In genomic region chr19:7516281-7516862, GRCh38 we compare ENCODE assay signal across 1 cellular context.
A peak's percentile ranks its signal among the peaks of the same experiment; 100 is the strongest.
TF ChIP-seq lines count a peak whose summit lies in the region.

No MANE protein-coding gene starts in this region.

TF ChIP-seq in HEK293, 187 proteins besides CTCF, POLR2A, EP300 and RAD21 (continued from another document and continues in another):
- peak; percentile 16; the same call in 1 of the 2 replicates for TF ChIP-seq ZNF398 (tag by site-specific recombination; IDR thresholded peaks at IDR 0.05)
- no peak for TF ChIP-seq MYNN (tag by site-specific recombination; IDR thresholded peaks at IDR 0.05; ENCODE audit: borderline replicate concordance)
- TF ChIP-seq ZNF2 (tag by site-specific recombination; IDR thresholded peaks at IDR 0.05), result no peak
- TF ChIP-seq BCL11B (tag by site-specific recombination; IDR thresholded peaks at IDR 0.05; ENCODE audit: low read depth), result no peak
- TF ChIP-seq ZNF704 (tag by site-specific recombination; IDR thresholded peaks at IDR 0.05), result no peak
- TF ChIP-seq ZNF26 (tag by site-specific recombination; IDR thresholded peaks at IDR 0.05), result no peak
- no peak for TF ChIP-seq ZNF221 (tag by site-specific recombination; IDR thresholded peaks at IDR 0.05; ENCODE audit: borderline replicate concordance)
- no peak for TF ChIP-seq ZSCAN16 (tag by site-specific recombination; IDR thresholded peaks at IDR 0.05)
- TF ChIP-seq ZEB2 (tag by site-specific recombination; IDR thresholded peaks at IDR 0.05), result no peak
- TF ChIP-seq, protein P1, sequence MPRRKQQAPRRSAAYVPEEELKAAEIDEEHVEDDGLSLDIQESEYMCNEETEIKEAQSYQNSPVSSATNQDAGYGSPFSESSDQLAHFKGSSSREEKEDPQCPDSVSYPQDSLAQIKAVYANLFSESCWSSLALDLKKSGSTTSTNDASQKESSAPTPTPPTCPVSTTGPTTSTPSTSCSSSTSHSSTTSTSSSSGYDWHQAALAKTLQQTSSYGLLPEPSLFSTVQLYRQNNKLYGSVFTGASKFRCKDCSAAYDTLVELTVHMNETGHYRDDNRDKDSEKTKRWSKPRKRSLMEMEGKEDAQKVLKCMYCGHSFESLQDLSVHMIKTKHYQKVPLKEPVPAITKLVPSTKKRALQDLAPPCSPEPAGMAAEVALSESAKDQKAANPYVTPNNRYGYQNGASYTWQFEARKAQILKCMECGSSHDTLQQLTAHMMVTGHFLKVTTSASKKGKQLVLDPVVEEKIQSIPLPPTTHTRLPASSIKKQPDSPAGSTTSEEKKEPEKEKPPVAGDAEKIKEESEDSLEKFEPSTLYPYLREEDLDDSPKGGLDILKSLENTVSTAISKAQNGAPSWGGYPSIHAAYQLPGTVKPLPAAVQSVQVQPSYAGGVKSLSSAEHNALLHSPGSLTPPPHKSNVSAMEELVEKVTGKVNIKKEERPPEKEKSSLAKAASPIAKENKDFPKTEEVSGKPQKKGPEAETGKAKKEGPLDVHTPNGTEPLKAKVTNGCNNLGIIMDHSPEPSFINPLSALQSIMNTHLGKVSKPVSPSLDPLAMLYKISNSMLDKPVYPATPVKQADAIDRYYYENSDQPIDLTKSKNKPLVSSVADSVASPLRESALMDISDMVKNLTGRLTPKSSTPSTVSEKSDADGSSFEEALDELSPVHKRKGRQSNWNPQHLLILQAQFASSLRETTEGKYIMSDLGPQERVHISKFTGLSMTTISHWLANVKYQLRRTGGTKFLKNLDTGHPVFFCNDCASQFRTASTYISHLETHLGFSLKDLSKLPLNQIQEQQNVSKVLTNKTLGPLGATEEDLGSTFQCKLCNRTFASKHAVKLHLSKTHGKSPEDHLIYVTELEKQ (tag by site-specific recombination; IDR thresholded peaks at IDR 0.05; ENCODE audit: borderline replicate concordance), result no peak
- TF ChIP-seq EGR2 (tag by site-specific recombination; IDR thresholded peaks at IDR 0.05; ENCODE audit: low read depth), result no peak
- TF ChIP-seq, protein P2, sequence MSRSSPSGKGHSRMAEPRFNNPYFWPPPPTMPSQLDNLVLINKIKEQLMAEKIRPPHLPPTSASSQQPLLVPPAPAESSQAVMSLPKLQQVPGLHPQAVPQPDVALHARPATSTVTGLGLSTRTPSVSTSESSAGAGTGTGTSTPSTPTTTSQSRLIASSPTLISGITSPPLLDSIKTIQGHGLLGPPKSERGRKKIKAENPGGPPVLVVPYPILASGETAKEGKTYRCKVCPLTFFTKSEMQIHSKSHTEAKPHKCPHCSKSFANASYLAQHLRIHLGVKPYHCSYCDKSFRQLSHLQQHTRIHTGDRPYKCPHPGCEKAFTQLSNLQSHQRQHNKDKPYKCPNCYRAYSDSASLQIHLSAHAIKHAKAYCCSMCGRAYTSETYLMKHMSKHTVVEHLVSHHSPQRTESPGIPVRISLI (tag by site-specific recombination; IDR thresholded peaks at IDR 0.05), result no peak
- no peak for TF ChIP-seq ZBTB7A (tag by site-specific recombination; IDR thresholded peaks at IDR 0.05; ENCODE audit: low read depth)
- no peak for TF ChIP-seq ZNF311 (tag by site-specific recombination; IDR thresholded peaks at IDR 0.05; ENCODE audit: borderline replicate concordance)
- no peak for TF ChIP-seq SCRT1 (tag by site-specific recombination; IDR thresholded peaks at IDR 0.05; ENCODE audit: borderline replicate concordance)
- TF ChIP-seq SP2 (tag by site-specific recombination; IDR thresholded peaks at IDR 0.05), result no peak
- TF ChIP-seq ZBTB20 (tag by site-specific recombination; IDR thresholded peaks at IDR 0.05), result no peak
- no peak for TF ChIP-seq ZNF132 (tag by site-specific recombination; IDR thresholded peaks at IDR 0.05; ENCODE audit: borderline replicate concordance)
- TF ChIP-seq ZNF366 (tag by site-specific recombination; conservative IDR thresholded peaks at IDR 0.05), result no peak
- TF ChIP-seq ZNF76 (tag by site-specific recombination; IDR thresholded peaks at IDR 0.05; ENCODE audit: borderline replicate concordance, low read depth), result no peak
- TF ChIP-seq ZFHX2 (tag by site-specific recombination; conservative IDR thresholded peaks at IDR 0.05), result no peak
- TF ChIP-seq ZNF707 (tag by site-specific recombination; IDR thresholded peaks at IDR 0.05), result no peak
- TF ChIP-seq ZSCAN30 (tag by site-specific recombination; IDR thresholded peaks at IDR 0.05), result no peak
- TF ChIP-seq ZNF560 (tag by site-specific recombination; IDR thresholded peaks at IDR 0.05; ENCODE audit: borderline replicate concordance), result no peak
- no peak for TF ChIP-seq ZNF391 (tag by site-specific recombination; IDR thresholded peaks at IDR 0.05; ENCODE audit: borderline replicate concordance, low read depth)
- no peak for TF ChIP-seq ZBTB17 (tag by site-specific recombination; IDR thresholded peaks at IDR 0.05)
- TF ChIP-seq, protein P3, sequence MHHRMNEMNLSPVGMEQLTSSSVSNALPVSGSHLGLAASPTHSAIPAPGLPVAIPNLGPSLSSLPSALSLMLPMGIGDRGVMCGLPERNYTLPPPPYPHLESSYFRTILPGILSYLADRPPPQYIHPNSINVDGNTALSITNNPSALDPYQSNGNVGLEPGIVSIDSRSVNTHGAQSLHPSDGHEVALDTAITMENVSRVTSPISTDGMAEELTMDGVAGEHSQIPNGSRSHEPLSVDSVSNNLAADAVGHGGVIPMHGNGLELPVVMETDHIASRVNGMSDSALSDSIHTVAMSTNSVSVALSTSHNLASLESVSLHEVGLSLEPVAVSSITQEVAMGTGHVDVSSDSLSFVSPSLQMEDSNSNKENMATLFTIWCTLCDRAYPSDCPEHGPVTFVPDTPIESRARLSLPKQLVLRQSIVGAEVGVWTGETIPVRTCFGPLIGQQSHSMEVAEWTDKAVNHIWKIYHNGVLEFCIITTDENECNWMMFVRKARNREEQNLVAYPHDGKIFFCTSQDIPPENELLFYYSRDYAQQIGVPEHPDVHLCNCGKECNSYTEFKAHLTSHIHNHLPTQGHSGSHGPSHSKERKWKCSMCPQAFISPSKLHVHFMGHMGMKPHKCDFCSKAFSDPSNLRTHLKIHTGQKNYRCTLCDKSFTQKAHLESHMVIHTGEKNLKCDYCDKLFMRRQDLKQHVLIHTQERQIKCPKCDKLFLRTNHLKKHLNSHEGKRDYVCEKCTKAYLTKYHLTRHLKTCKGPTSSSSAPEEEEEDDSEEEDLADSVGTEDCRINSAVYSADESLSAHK (tag by site-specific recombination; IDR thresholded peaks at IDR 0.05), result no peak
- peak; percentile 32 for TF ChIP-seq ZBTB8A (tag by site-specific recombination; IDR thresholded peaks at IDR 0.05)
- TF ChIP-seq ZBTB11 (tag by site-specific recombination; conservative IDR thresholded peaks at IDR 0.05; ENCODE audit: low read depth), result no peak
- no peak for TF ChIP-seq ZFP3 (tag by site-specific recombination; IDR thresholded peaks at IDR 0.05; ENCODE audit: low read depth)
- TF ChIP-seq ZNF701 (tag by site-specific recombination; IDR thresholded peaks at IDR 0.05), result no peak
- no peak for TF ChIP-seq ZNF37A (tag by site-specific recombination; IDR thresholded peaks at IDR 0.05)
- no peak for TF ChIP-seq MZF1 (tag by site-specific recombination; IDR thresholded peaks at IDR 0.05; ENCODE audit: borderline replicate concordance)
- TF ChIP-seq ZNF423 (tag by site-specific recombination; IDR thresholded peaks at IDR 0.05), result no peak
- no peak for TF ChIP-seq ZNF513 (tag by site-specific recombination; IDR thresholded peaks at IDR 0.05)
- TF ChIP-seq ZNF555 (tag by site-specific recombination; conservative IDR thresholded peaks at IDR 0.05), result no peak
- TF ChIP-seq ZNF146 (tag by site-specific recombination; IDR thresholded peaks at IDR 0.05), result no peak
- TF ChIP-seq ZBTB44 (tag by site-specific recombination; IDR thresholded peaks at IDR 0.05), result no peak
- TF ChIP-seq ZNF169 (tag by site-specific recombination; IDR thresholded peaks at IDR 0.05), result no peak
